23 cellular contexts compared by ENCODE assay signal in the genomic region with DNA sequence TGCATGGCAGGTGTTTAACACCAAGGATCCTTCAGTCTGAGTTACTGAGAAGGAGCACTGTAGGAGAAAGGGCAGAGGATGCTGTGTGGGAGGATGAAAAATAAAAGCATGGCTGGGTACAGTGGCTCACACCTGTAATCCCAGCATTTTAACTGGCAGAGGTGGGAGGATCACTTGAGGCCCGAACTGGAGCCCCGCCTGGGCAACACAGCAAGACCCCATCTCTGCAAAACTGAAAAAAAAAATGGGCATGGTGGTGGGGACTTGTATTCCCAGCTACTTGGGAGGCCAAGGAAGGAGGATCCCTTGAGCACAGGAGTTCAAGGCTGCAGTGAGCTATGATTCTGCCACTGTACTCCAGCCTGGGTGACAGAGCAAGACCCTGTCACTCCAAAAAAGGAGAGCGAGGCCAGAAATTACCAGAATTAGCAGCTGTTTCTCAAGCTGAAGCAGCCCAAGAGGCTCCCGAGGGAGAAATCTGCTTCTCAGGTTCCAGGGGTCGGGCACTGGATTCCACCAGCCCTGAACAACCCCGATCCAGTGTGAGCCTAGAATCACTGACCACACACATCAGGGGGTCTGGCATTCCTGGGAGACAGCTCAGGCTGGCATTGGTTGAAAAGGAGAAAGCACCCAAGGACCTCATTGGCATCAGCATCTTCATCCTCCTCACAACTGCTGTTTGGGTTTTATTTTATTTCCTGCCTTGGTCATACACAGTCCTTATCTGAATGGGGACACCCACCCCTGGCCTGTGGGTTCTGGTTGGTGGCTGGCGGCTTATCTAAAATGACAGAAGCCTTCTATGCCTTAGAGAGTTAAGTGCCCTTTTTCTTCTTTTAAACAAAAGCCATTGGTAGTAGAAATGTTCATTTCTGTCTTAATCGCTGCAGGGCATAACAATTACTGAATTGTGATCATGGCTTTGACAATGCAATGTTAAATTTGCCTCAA.
A peak's percentile ranks its signal among the peaks of the same experiment; 100 is the strongest.
DNase-seq lines count a peak whose midpoint lies in the region; ATAC-seq and TF ChIP-seq lines count a peak whose summit lies in the region.
"Had no signal": no experiment of that assay in that cellular context is flagged by ENCODE, and none has a peak within 500 bp of the region (broad histone marks: within the 10 kb centered on the region; RNA-seq: fewer than 3 reads in every experiment).

No MANE protein-coding gene starts in this region.

- DNase-seq in MG63 (peak; percentile 60), WTC11 (ENCODE audit: low spot score) (no peak), islet precursor cell (peak; percentile 24), trophoblast cell (no peak), osteocyte (ENCODE audit: extremely low spot score, unreplicated experiment) (no peak), left colon (no peak), GM13976 (ENCODE audit: low spot score) (no peak)
- DNase-seq: activated naive CD4-positive, alpha-beta T cell treated with anti-CD3 and anti-CD28 coated beads, Interleukin-2, amount 10 ng/mL, durations not matched to agents 7 days and 5 days; activated T-cell treated with anti-CD3 and anti-CD28 coated beads, Interleukin-2, amount 50 U/mL, for 48 hours; CD4-positive, alpha-beta memory T cell; immature natural killer cell; NCI-H1092 treated with DMSO at 0.1 percent for 48 hours; NCI-H2029; NK-92 treated with Interleukin-12 subunit alpha and Interleukin-12 subunit beta, amount 100 ng/mL, for 24 hours; T1000; testis had no signal

- H2BK5ac ChIP-seq in trophoblast cell (ENCODE audit: low read depth, low read length, poor library complexity): no peak overlapping the region

- no peak for ATAC-seq in WTC11
- no peak for ATAC-seq in left colon

- CTCF ChIA-PET in WTC11 (lab: Charles Lee): no interaction called here

- no peak overlapping the region for H4K8ac ChIP-seq in trophoblast cell (ENCODE audit: low read depth, low read length)

- intact Hi-C loops in left colon (cut with DNase I, micrococcal nuclease): loop anchor here in 1 of 2 donors (5.0 kb wide), 1 partner anchor 509 kb away; no protein-coding TSS in a partner anchor

- H3K27ac Mint-ChIP-seq in WTC11 (no peak overlapping the region), osteocyte (ENCODE audit: unreplicated experiment) (no peak overlapping the region)
- H3K27ac Mint-ChIP-seq: activated naive CD4-positive, alpha-beta T cell treated with anti-CD3 and anti-CD28 coated beads, Interleukin-2, amount 10 ng/mL, durations not matched to agents 7 days and 5 days; CD4-positive, alpha-beta memory T cell; HFFc6; immature natural killer cell; stimulated activated memory B cell treated with anti-CD40 and anti-IgM and Interleukin-4, amounts not matched to agents 10 μg/mL and 1 μg/mL and 100 μg/mL, for 72 hours had no signal

- H3K27me3 ChIP-seq in BLaER1 (no peaks in the 10 kb centered on the region), MG63 (no peaks in the 10 kb centered on the region), trophoblast cell (ENCODE audit: insufficient read depth, low read length) (no peaks in the 10 kb centered on the region)
- H3K27me3 ChIP-seq: hepatocyte, testis had no signal

- H3K9ac ChIP-seq in BLaER1 (no peak overlapping the region; the same call in 1 of the 2 replicates), trophoblast cell (ENCODE audit: low read length) (no peak overlapping the region)

- in situ Hi-C loops in GM13976 (cut with MboI; ENCODE audit: low sequenced_read_pairs, unreplicated experiment): no loop called here

- no peak overlapping the region for H4K91ac ChIP-seq in trophoblast cell (ENCODE audit: low read depth, low read length)

- H3K4me2 ChIP-seq in BLaER1 (peak overlapping the region; percentile 61), trophoblast cell (ENCODE audit: low read length) (no peak overlapping the region)
- H3K4me2 ChIP-seq: hepatocyte had no signal

- H2AFZ ChIP-seq in trophoblast cell (ENCODE audit: insufficient read depth, low read length, poor library complexity): no peak overlapping the region
- H2AFZ ChIP-seq: hepatocyte had no signal

- no peaks in the 10 kb centered on the region for H3K79me2 ChIP-seq in trophoblast cell (ENCODE audit: control insufficient read depth, insufficient read depth, low read length, poor library complexity)
- H3K79me2 ChIP-seq: hepatocyte had no signal

- H3K4ac ChIP-seq in trophoblast cell (ENCODE audit: low read depth, low read length): no peak overlapping the region

- TF ChIP-seq CTCF in WTC11 (IDR thresholded peaks at IDR 0.05): no peak
- TF ChIP-seq CTCF in osteocyte (IDR thresholded peaks at IDR 0.05): no peak
- no peak for TF ChIP-seq CTCF in GM13976 (IDR thresholded peaks at IDR 0.05; ENCODE audit: borderline replicate concordance, control extremely low read depth, extremely low read depth, insufficient read depth, missing control alignments)

- H4K12ac ChIP-seq in trophoblast cell (ENCODE audit: low read depth, low read length): no peak overlapping the region

- H3K27me3 Mint-ChIP-seq in WTC11 (ENCODE audit: low read depth) (no peaks in the 10 kb centered on the region; the same call in 1 of the 2 replicates), osteocyte (ENCODE audit: unreplicated experiment) (no peaks in the 10 kb centered on the region)

- no peak overlapping the region for H2BK12ac ChIP-seq in trophoblast cell (ENCODE audit: low read length)

- H3K36me3 ChIP-seq in BLaER1 (no peaks in the 10 kb centered on the region), MG63 (no peaks in the 10 kb centered on the region), trophoblast cell (ENCODE audit: control insufficient read depth in 1 of 2, insufficient read depth in 2 of 2, low read length in 2 of 2) (no peaks in the 10 kb centered on the region)
- H3K36me3 ChIP-seq: neutrophil had no signal

- POLR2A ChIA-PET in WTC11 (lab: Charles Lee): no interaction called here

- H3K79me1 ChIP-seq in trophoblast cell (ENCODE audit: low read length): no peaks in the 10 kb centered on the region

- H3K4me1 Mint-ChIP-seq in WTC11 (peaks cover 13% of the 10 kb centered on the region), osteocyte (ENCODE audit: unreplicated experiment) (peaks cover 12% of the 10 kb centered on the region)

- no peaks in the 10 kb centered on the region for H3K9me3 ChIP-seq in BLaER1
- H3K9me3 ChIP-seq in MG63: no peaks in the 10 kb centered on the region
- H3K9me3 ChIP-seq in trophoblast cell (ENCODE audit: insufficient read depth, low read depth, low read length): no peaks in the 10 kb centered on the region
- H3K9me3 ChIP-seq: neutrophil, testis had no signal

- no peak overlapping the region for H2BK120ac ChIP-seq in trophoblast cell (ENCODE audit: insufficient read depth, low read length, poor library complexity)

- H3K9me3 Mint-ChIP-seq in WTC11 (no peaks in the 10 kb centered on the region), osteocyte (ENCODE audit: unreplicated experiment) (no peaks in the 10 kb centered on the region)
- H3K9me3 Mint-ChIP-seq: activated naive CD4-positive, alpha-beta T cell treated with anti-CD3 and anti-CD28 coated beads, Interleukin-2, amount 10 ng/mL, durations not matched to agents 7 days and 5 days; CD4-positive, alpha-beta memory T cell; central memory CD8-positive, alpha-beta T cell; HFFc6; stimulated activated memory B cell treated with anti-CD40 and anti-IgM and Interleukin-4, amounts not matched to agents 10 μg/mL and 1 μg/mL and 100 μg/mL, for 72 hours had no signal

- H3K4me3 Mint-ChIP-seq in WTC11: no peak overlapping the region
- H3K4me3 Mint-ChIP-seq in osteocyte (ENCODE audit: unreplicated experiment): no peak overlapping the region
- H3K4me3 Mint-ChIP-seq: activated naive CD4-positive, alpha-beta T cell treated with anti-CD3 and anti-CD28 coated beads, Interleukin-2, amount 10 ng/mL, durations not matched to agents 7 days and 5 days; CD4-positive, alpha-beta memory T cell; central memory CD8-positive, alpha-beta T cell; immature natural killer cell; stimulated activated memory B cell treated with anti-CD40 and anti-IgM and Interleukin-4, amounts not matched to agents 10 μg/mL and 1 μg/mL and 100 μg/mL, for 72 hours had no signal

- H4K20me1 ChIP-seq in BLaER1: no peaks in the 10 kb centered on the region

- no peak overlapping the region for H3K14ac ChIP-seq in trophoblast cell (ENCODE audit: low read length)

- H3K18ac ChIP-seq in trophoblast cell (ENCODE audit: low read length): no peak overlapping the region

- no peak overlapping the region for H2AK5ac ChIP-seq in trophoblast cell (ENCODE audit: low read length)

- H3K4me3 ChIP-seq in BLaER1 (no peak overlapping the region), MG63 (no peak overlapping the region), trophoblast cell (ENCODE audit: low read depth, low read length) (no peak overlapping the region)
- H3K4me3 ChIP-seq: hepatocyte, testis had no signal

- H3K36me3 Mint-ChIP-seq in WTC11 (no peaks in the 10 kb centered on the region), osteocyte (ENCODE audit: unreplicated experiment) (no peaks in the 10 kb centered on the region)
- H3K36me3 Mint-ChIP-seq: activated naive CD4-positive, alpha-beta T cell treated with anti-CD3 and anti-CD28 coated beads, Interleukin-2, amount 10 ng/mL, durations not matched to agents 7 days and 5 days; CD4-positive, alpha-beta memory T cell; immature natural killer cell; stimulated activated memory B cell treated with anti-CD40 and anti-IgM and Interleukin-4, amounts not matched to agents 10 μg/mL and 1 μg/mL and 100 μg/mL, for 72 hours had no signal

- no peak overlapping the region for H3K23ac ChIP-seq in trophoblast cell (ENCODE audit: low read length)

- H3K27ac ChIP-seq in BLaER1 (no peak overlapping the region), trophoblast cell (ENCODE audit: low read depth, low read length) (no peak overlapping the region)
- H3K27ac ChIP-seq: epithelial cell of prostate, hepatocyte, neutrophil, testis had no signal

- WGBS in trophoblast cell (ENCODE audit: extremely low coverage, insufficient coverage, insufficient read length): no CpG with 5 or more reads among the region's 8 CpGs

- H3K4me1 ChIP-seq in BLaER1: peaks cover 82% of the 10 kb centered on the region
- H3K4me1 ChIP-seq in trophoblast cell (ENCODE audit: control insufficient read depth in 1 of 2, insufficient read depth in 2 of 2, low read length in 2 of 2): no peaks in the 10 kb centered on the region
- H3K4me1 ChIP-seq: testis had no signal

TF ChIP-seq in WTC11, 78 proteins besides CTCF, POLR2A, EP300 and RAD21 (continues in another document):
- TF ChIP-seq ZNF121 (CRISPR knock-in tag; IDR thresholded peaks at IDR 0.05): peak; percentile 70; the same call in 1 of the 2 replicates
- no peak for TF ChIP-seq TEAD4 (CRISPR knock-in tag; IDR thresholded peaks at IDR 0.05)
- TF ChIP-seq, protein P1, sequence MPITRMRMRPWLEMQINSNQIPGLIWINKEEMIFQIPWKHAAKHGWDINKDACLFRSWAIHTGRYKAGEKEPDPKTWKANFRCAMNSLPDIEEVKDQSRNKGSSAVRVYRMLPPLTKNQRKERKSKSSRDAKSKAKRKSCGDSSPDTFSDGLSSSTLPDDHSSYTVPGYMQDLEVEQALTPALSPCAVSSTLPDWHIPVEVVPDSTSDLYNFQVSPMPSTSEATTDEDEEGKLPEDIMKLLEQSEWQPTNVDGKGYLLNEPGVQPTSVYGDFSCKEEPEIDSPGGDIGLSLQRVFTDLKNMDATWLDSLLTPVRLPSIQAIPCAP (CRISPR knock-in tag; IDR thresholded peaks at IDR 0.05): no peak
- TF ChIP-seq SMAD3 (CRISPR knock-in tag; IDR thresholded peaks at IDR 0.05; ENCODE audit: borderline replicate concordance): no peak

Comparison
In these comparisons a context has a peak if more than half of its experiments do, and no peak if none do; other contexts are left out.
1. DNase-seq: peak in MG63 (single experiment) and islet precursor cell (single experiment); none in WTC11 (single experiment), trophoblast cell (0 of 2), osteocyte (single experiment), left colon (0 of 2) and GM13976 (single experiment).